8 cellular contexts compared by ENCODE assay signal in genomic region chr9:117744856-117745389, GRCh38. TPM values are rescaled to one million over a fixed set of nuclear protein-coding genes. Genes with fewer than 3 reads are reported as not detected.
A peak's percentile ranks its signal among the peaks of the same experiment; 100 is the strongest.
DNase-seq lines count a peak whose midpoint lies in the region; ATAC-seq and TF ChIP-seq lines count a peak whose summit lies in the region.

No MANE protein-coding gene starts in this region.

- H3K9me3 ChIP-seq in OCI-LY3 (ENCODE audit: insufficient read depth, low read length) (no peaks in the 10 kb centered on the region), left ventricle myocardium inferior (replicated peaks) (no peaks in the 10 kb centered on the region), gastrocnemius medialis (no peaks in the 10 kb centered on the region), prostate gland (no peaks in the 10 kb centered on the region)

- peak overlapping the region; percentile 22; the same call in 1 of the 2 replicates for H2AFZ ChIP-seq in OCI-LY3 (ENCODE audit: low read depth, low read length)

- TF ChIP-seq POLR2A in gastrocnemius medialis (IDR thresholded peaks at IDR 0.05) (no peak), prostate gland (IDR thresholded peaks at IDR 0.05) (no peak)

- H3K4me1 ChIP-seq in OCI-LY3 (ENCODE audit: low read length), result peaks cover 23% of the 10 kb centered on the region
- H3K4me1 ChIP-seq in left ventricle myocardium inferior, result peaks cover 25% of the 10 kb centered on the region
- H3K4me1 ChIP-seq in gastrocnemius medialis, result no peaks in the 10 kb centered on the region
- H3K4me1 ChIP-seq in prostate gland (replicated peaks), result no peaks in the 10 kb centered on the region

- in situ Hi-C loops in GM13976 (cut with MboI; ENCODE audit: low sequenced_read_pairs, unreplicated experiment), result no loop called here
- in situ Hi-C loops in gastrocnemius medialis (cut with MboI; ENCODE audit: low sequenced_read_pairs in 4 of 4), result no loop called here

- H3K4me3 ChIP-seq in OCI-LY3 (ENCODE audit: low read length) (peak overlapping the region; percentile 72), left ventricle myocardium inferior (peak overlapping the region; percentile 67), gastrocnemius medialis (peak overlapping the region; percentile 45 to 60 (median 46)), prostate gland (peak overlapping the region in 1 of 2 donors; percentile 15)

- no peaks in the 10 kb centered on the region for H4K20me1 ChIP-seq in OCI-LY3 (ENCODE audit: insufficient read depth, low read length)

- WGBS in prostate gland, result 21% methylated on average over 46 of the region's 46 CpGs

- DNase-seq in GM13976 (ENCODE audit: low spot score), result peak; percentile 13
- peak; percentile 18 for DNase-seq in left ventricle myocardium inferior
- DNase-seq in gastrocnemius medialis, result no peak
- no peak for DNase-seq in prostate gland (ENCODE audit: low spot score)
- no peak for DNase-seq in NCI-H2081 treated with DMSO at 0.1 percent for 48 hours (lab: John Stamatoyannopoulos, UW)

- H3K27me3 ChIP-seq in OCI-LY3 (ENCODE audit: low read depth, low read length) (peaks cover 70% of the 10 kb centered on the region), left ventricle myocardium inferior (ENCODE audit: low read depth) (peaks cover 33% of the 10 kb centered on the region), gastrocnemius medialis (no peaks in the 10 kb centered on the region), prostate gland (replicated peaks; ENCODE audit: insufficient read depth) (no peaks in the 10 kb centered on the region)

- H3K9ac ChIP-seq in OCI-LY3 (ENCODE audit: low read length), result no peak overlapping the region

- TF ChIP-seq CTCF in GM13976 (IDR thresholded peaks at IDR 0.05; ENCODE audit: borderline replicate concordance, control extremely low read depth, extremely low read depth, insufficient read depth, missing control alignments) (no peak), OCI-LY3 (IDR thresholded peaks at IDR 0.05; ENCODE audit: low read depth, low read length) (no peak), left ventricle myocardium inferior (IDR thresholded peaks at IDR 0.05; ENCODE audit: borderline replicate concordance) (no peak), gastrocnemius medialis (IDR thresholded peaks at IDR 0.05 in 4 of 5, conservative IDR thresholded peaks at IDR 0.05 in 1 of 5) (no peak), prostate gland (IDR thresholded peaks at IDR 0.05) (no peak)

- intact Hi-C loops in left ventricle myocardium inferior (cut with micrococcal nuclease) (no loop called here), gastrocnemius medialis (cut with DNase I; ENCODE audit: low total_unique reads) (no loop called here), prostate gland (cut with DNase I) (no loop called here)

- H3K36me3 ChIP-seq in OCI-LY3 (replicated peaks; ENCODE audit: low read depth, low read length), result no peaks in the 10 kb centered on the region
- no peaks in the 10 kb centered on the region for H3K36me3 ChIP-seq in left ventricle myocardium inferior
- no peaks in the 10 kb centered on the region for H3K36me3 ChIP-seq in gastrocnemius medialis
- H3K36me3 ChIP-seq in prostate gland, result no peaks in the 10 kb centered on the region

- H3K4me2 ChIP-seq in OCI-LY3 (ENCODE audit: low read length), result peak overlapping the region; percentile 89

- no peaks in the 10 kb centered on the region for H3K79me2 ChIP-seq in OCI-LY3 (ENCODE audit: low read length)

- H3K27ac ChIP-seq in OCI-LY3 (ENCODE audit: low read length) (no peak overlapping the region), left ventricle myocardium inferior (replicated peaks) (peak overlapping the region; percentile 39), gastrocnemius medialis (no peak overlapping the region), prostate gland (no peak overlapping the region)

- ATAC-seq in gastrocnemius medialis (peak in 1 of 2 donors; percentile 39), GM18520 (IDR thresholded peaks at IDR 0.05; ENCODE audit: unreplicated experiment) (no peak), HG02610 (IDR thresholded peaks at IDR 0.05; ENCODE audit: unreplicated experiment) (no peak)

RNA-seq across cellular contexts. Expression of gene TLR4, which starts 40.7 kb away (rescaled TPM):
- total RNA-seq in left ventricle myocardium inferior (14.2 TPM), gastrocnemius medialis (10 to 100 TPM in 1 of 4 donors, 1 to 10 TPM in 3; 7.5 to 10.3 (median 8.3) TPM), prostate gland (1 to 10 TPM; 4.7 to 9.7 TPM)

Comparison
In these comparisons a context has a peak if more than half of its experiments do, and no peak if none do; other contexts are left out.
1. DNase-seq: peak in GM13976 (single experiment) and left ventricle myocardium inferior (single experiment); none in gastrocnemius medialis (0 of 2), prostate gland (single experiment) and NCI-H2081 treated with DMSO at 0.1 percent for 48 hours (single experiment).